In the genomic region with DNA sequence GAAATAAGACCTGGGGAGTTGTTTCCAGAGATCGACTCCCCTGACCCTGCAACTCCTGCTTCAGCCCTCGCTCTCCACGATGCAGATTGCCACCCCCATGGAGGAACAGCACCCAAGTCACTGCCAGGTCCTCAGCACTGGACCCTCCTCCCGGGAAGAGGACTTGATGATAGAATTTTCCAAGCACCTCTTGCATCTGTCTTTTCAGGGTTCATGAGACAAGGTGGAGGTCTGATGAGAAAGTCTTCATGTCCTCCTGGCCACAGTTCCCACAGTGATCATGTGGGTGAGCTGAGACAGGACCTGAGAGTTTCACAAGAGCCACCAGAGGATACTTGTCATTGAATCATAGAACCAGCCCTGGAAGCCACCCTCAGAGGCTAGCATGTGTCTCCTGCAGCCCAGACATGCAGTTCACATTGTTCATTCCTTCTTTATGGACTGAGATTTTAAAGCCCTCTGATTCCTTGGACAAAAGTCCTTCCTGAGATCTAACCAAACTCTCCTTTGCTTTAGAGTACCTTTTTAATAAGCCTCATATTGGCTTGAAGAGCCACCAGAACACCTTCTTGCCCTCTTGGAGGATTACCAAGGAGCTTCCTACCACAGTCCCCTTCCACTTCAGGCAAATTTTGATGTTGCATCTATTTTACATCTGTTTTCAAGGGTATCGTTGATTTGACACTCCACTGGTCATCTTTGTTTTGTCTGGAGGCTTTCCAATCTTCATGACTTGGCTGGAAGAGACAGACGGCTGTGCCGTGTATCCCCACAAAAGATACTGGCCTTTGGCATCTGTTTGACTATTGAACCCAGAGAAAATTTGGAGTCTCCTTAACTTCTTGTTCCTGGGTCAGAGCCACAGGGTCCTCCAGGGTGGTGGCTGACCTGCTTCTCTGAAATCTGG, we compare ENCODE assay signal across 9 cellular contexts.
DNase-seq lines count a peak whose midpoint lies in the region; ATAC-seq lines count a peak whose summit lies in the region.
"Had no signal": no experiment of that assay in that cellular context is flagged by ENCODE, and none has a peak within 500 bp of the region (broad histone marks: within the 10 kb centered on the region; RNA-seq: fewer than 3 reads in every experiment).

No MANE protein-coding gene starts in this region.

- ATAC-seq in GM18909 (IDR thresholded peaks at IDR 0.05; ENCODE audit: poor library complexity, unreplicated experiment) (peak; percentile 60), HG02571 (IDR thresholded peaks at IDR 0.05; ENCODE audit: unreplicated experiment) (peak; percentile 67), HG03575 (IDR thresholded peaks at IDR 0.05; ENCODE audit: extremely low read depth, insufficient number of reproducible peaks, low FRiP score, unreplicated experiment) (peak; percentile 80), esophagus mucosa (no peak)

- DNase-seq in myocyte (ENCODE audit: low read depth) (peak; percentile 27), NCI-H526 (lab: John Stamatoyannopoulos, UW) (no peak), KG1 (lab: John Stamatoyannopoulos, UW) (no peak)
- no peak for DNase-seq in activated CD4-positive, alpha-beta T cell treated with anti-CD3 and anti-CD28 coated beads, Interleukin-2, amount 50 U/mL, for 4 hours
- DNase-seq: activated CD4-positive, alpha-beta T cell treated with anti-CD3 and anti-CD28 coated beads for 1 hour had no signal
